8 cellular contexts compared by ENCODE assay signal in the genomic region with DNA sequence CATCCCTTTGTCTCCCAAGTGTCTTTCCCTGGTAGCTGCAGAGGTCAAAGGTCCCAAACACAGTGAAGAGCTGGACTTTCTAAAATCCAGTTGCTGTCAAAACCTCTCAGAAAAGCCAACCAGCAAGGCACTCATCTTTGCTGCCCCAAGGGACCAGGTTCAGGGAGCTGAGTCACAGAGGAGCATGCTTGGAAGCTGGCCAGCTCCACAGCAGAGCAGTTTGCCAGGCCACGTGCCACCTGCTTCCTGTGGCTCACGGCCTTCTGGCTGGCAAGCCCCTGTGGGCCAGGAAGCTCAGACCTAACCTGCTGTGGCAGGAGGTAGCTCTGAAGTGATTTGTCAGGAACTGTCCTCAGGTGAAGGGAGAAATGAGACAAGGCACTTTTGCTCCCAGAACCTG. TPM values are rescaled to one million over a fixed set of nuclear protein-coding genes. Genes with fewer than 3 reads are reported as not detected.
DNase-seq lines count a peak whose midpoint lies in the region; ATAC-seq and TF ChIP-seq lines count a peak whose summit lies in the region.

No MANE protein-coding gene starts in this region.

- peak; percentile 86 for DNase-seq in ELR (ENCODE audit: low read depth)
- DNase-seq in NCI-H2081 (lab: John Stamatoyannopoulos, UW), result peak; percentile 90 to 96
- DNase-seq in activated CD8-positive, alpha-beta T cell treated with anti-CD3 and anti-CD28 coated beads, Interleukin-2, amount 10 ng/mL, durations not matched to agents 7 days and 5 days, result peak; percentile 52
- peak in 2 of 3 experiments; percentile 29 to 39 for DNase-seq in effector memory CD8-positive, alpha-beta T cell
- peak; percentile 50 for DNase-seq in omental fat pad (ENCODE audit: low spot score)
- no peak for DNase-seq in NOMO-1 (lab: John Stamatoyannopoulos, UW; ENCODE audit: unreplicated experiment in 2 of 2)

- peaks cover 55% of the 10 kb centered on the region for H3K36me3 Mint-ChIP-seq in activated CD8-positive, alpha-beta T cell treated with anti-CD3 and anti-CD28 coated beads, Interleukin-2, amount 10 ng/mL, durations not matched to agents 7 days and 5 days (ENCODE audit: low read depth)
- peaks cover 68% of the 10 kb centered on the region for H3K36me3 Mint-ChIP-seq in effector memory CD8-positive, alpha-beta T cell (ENCODE audit: insufficient read depth)

- CTCF ChIA-PET in activated CD8-positive, alpha-beta T cell treated with anti-CD3 and anti-CD28 coated beads, Interleukin-2, amount 10 ng/mL, durations not matched to agents 7 days and 5 days (lab: Charles Lee), result interaction anchor here (0.8 to 19.8 kb wide), 7 partner anchors 52 to 528 kb away, joined by 3 to 574 read pairs (median 3); no protein-coding TSS in a partner anchor

- no peak for TF ChIP-seq CTCF in omental fat pad (IDR thresholded peaks at IDR 0.05)

- POLR2A ChIA-PET in activated CD8-positive, alpha-beta T cell treated with anti-CD3 and anti-CD28 coated beads, Interleukin-2, amount 10 ng/mL, durations not matched to agents 7 days and 5 days (lab: Charles Lee), result interaction anchor here (0.5 to 5.0 kb wide), 5 partner anchors 45 to 201 kb away, joined by 3 to 43 read pairs (median 3); partner anchors contain the start of gene SELPLG

- ATAC-seq in activated CD8-positive, alpha-beta T cell treated with anti-CD3 and anti-CD28 coated beads, Interleukin-2, amount 10 ng/mL, durations not matched to agents 7 days and 5 days, result no peak
- peak; percentile 5 for ATAC-seq in effector memory CD8-positive, alpha-beta T cell (replicated peaks)
- ATAC-seq in omental fat pad (ENCODE audit: low FRiP score), result no peak
- ATAC-seq in GM19397 (IDR thresholded peaks at IDR 0.05; ENCODE audit: unreplicated experiment), result no peak
- ATAC-seq in HG03025 (IDR thresholded peaks at IDR 0.05; ENCODE audit: low FRiP score, unreplicated experiment), result no peak

- no peak overlapping the region for H3K27ac Mint-ChIP-seq in activated CD8-positive, alpha-beta T cell treated with anti-CD3 and anti-CD28 coated beads, Interleukin-2, amount 10 ng/mL, durations not matched to agents 7 days and 5 days
- H3K27ac Mint-ChIP-seq in effector memory CD8-positive, alpha-beta T cell, result peak overlapping the region in 1 of 2 donors; percentile 44

- H3K27me3 Mint-ChIP-seq in activated CD8-positive, alpha-beta T cell treated with anti-CD3 and anti-CD28 coated beads, Interleukin-2, amount 10 ng/mL, durations not matched to agents 7 days and 5 days (ENCODE audit: low read depth), result no peaks in the 10 kb centered on the region
- no peaks in the 10 kb centered on the region for H3K27me3 Mint-ChIP-seq in effector memory CD8-positive, alpha-beta T cell

- no peak overlapping the region for H3K4me3 Mint-ChIP-seq in activated CD8-positive, alpha-beta T cell treated with anti-CD3 and anti-CD28 coated beads, Interleukin-2, amount 10 ng/mL, durations not matched to agents 7 days and 5 days
- H3K4me3 Mint-ChIP-seq in effector memory CD8-positive, alpha-beta T cell, result no peak overlapping the region

- H3K9me3 Mint-ChIP-seq in activated CD8-positive, alpha-beta T cell treated with anti-CD3 and anti-CD28 coated beads, Interleukin-2, amount 10 ng/mL, durations not matched to agents 7 days and 5 days (ENCODE audit: insufficient read depth), result no peaks in the 10 kb centered on the region
- no peaks in the 10 kb centered on the region for H3K9me3 Mint-ChIP-seq in effector memory CD8-positive, alpha-beta T cell

- peaks cover 79% of the 10 kb centered on the region for H3K4me1 Mint-ChIP-seq in activated CD8-positive, alpha-beta T cell treated with anti-CD3 and anti-CD28 coated beads, Interleukin-2, amount 10 ng/mL, durations not matched to agents 7 days and 5 days (ENCODE audit: low read depth)
- peaks cover 21 to 26% of the 10 kb centered on the region in 2 donors for H3K4me1 Mint-ChIP-seq in effector memory CD8-positive, alpha-beta T cell (ENCODE audit: low read depth in 2 of 2)

RNA-seq across cellular contexts. Expression of gene ISCU, which starts 3.6 kb away (rescaled TPM):
- total RNA-seq in activated CD8-positive, alpha-beta T cell treated with anti-CD3 and anti-CD28 coated beads, Interleukin-2, amount 10 ng/mL, durations not matched to agents 7 days and 5 days, result 10 to 100 TPM; 58.5 to 59.5 TPM
- total RNA-seq in omental fat pad, result 100 to 1,000 TPM; 148 to 260 (median 187) TPM

RNA-seq across cellular contexts. Expression of gene SART3, which starts 5.0 kb away (rescaled TPM):
- total RNA-seq in activated CD8-positive, alpha-beta T cell treated with anti-CD3 and anti-CD28 coated beads, Interleukin-2, amount 10 ng/mL, durations not matched to agents 7 days and 5 days, result 10 to 100 TPM; 67.9 to 76.9 TPM
- total RNA-seq in omental fat pad, result 10 to 100 TPM; 37.7 to 87.8 (median 60.4) TPM

RNA-seq across cellular contexts. Expression of gene TMEM119, which starts 31.9 kb away (rescaled TPM):
- not detected for total RNA-seq in activated CD8-positive, alpha-beta T cell treated with anti-CD3 and anti-CD28 coated beads, Interleukin-2, amount 10 ng/mL, durations not matched to agents 7 days and 5 days
- total RNA-seq in omental fat pad, result 10 to 100 TPM in 2 of 4 donors, 1 to 10 TPM in 2; 3.1 to 28.8 (median 8.8) TPM

RNA-seq across cellular contexts. Expression of gene FICD, which starts 50.9 kb away (rescaled TPM):
- 1 to 10 TPM; 4.6 to 5.2 TPM for total RNA-seq in activated CD8-positive, alpha-beta T cell treated with anti-CD3 and anti-CD28 coated beads, Interleukin-2, amount 10 ng/mL, durations not matched to agents 7 days and 5 days
- 10 to 100 TPM in 1 of 4 donors, 1 to 10 TPM in 3; 6.6 to 10.6 (median 9.5) TPM for total RNA-seq in omental fat pad

Comparison
In these comparisons a context has a peak if more than half of its experiments do, and no peak if none do; other contexts are left out.
1. DNase-seq: peak in ELR (single experiment), NCI-H2081 (2 of 2), activated CD8-positive, alpha-beta T cell treated with anti-CD3 and anti-CD28 coated beads, Interleukin-2, amount 10 ng/mL, durations not matched to agents 7 days and 5 days (single experiment), effector memory CD8-positive, alpha-beta T cell (2 of 3) and omental fat pad (single experiment); none in NOMO-1 (0 of 2).